ENCODE assay signal across 1 cellular context in the genomic region with DNA sequence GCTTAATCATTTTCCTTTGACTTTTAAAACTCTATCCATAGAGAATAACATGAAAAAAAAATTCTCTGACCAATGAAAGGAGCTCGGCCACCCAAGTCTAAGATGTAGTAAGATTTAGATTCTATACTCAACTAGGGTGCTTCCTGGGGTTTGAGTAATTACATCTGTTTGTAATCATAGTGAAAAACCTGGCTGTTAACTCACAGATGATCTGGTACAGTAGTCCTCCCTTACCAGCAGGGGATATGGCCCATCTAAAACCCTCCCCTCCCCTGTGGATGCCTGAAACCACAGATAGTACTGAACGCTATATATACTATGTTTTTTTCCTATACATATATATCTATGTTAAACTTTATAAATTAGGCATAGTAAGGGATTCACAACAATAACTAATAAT.
TF ChIP-seq lines count a peak whose summit lies in the region.

No MANE protein-coding gene starts in this region.

TF ChIP-seq in K562, 482 proteins besides CTCF, POLR2A, EP300 and RAD21 (continued from another document):
- TF ChIP-seq PCBP2 (IDR thresholded peaks at IDR 0.05; ENCODE audit: low read depth, low read length, poor library complexity, severe bottlenecking) (no peak), SNIP1 (IDR thresholded peaks at IDR 0.05; ENCODE audit: low read depth) (no peak)
